Comparison of ENCODE assay signal across 3 cellular contexts in the genomic region with DNA sequence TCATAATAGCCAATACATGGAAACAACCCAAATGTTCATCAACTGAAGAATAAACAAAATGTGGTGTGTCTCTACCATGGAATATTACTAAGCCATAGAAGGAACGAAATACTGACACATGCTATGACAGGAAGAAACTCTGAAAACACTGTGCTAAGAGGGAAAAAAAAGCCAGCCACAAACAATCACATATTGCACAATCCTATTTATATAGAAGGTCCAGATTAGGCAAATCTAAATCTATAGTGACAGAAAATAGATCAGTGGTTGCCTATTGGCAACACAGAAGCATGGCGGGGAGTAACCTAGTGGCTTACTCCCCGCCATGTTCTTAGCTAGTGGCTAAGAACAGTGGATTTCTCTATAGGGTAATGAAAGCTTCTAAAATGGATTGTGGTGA.
A peak's percentile ranks its signal among the peaks of the same experiment; 100 is the strongest.
TF ChIP-seq lines count a peak whose summit lies in the region.

No MANE protein-coding gene starts in this region.

TF ChIP-seq in HepG2, 621 proteins besides CTCF, POLR2A, EP300 and RAD21:
- TF ChIP-seq SP5 (CRISPR knock-in tag; IDR thresholded peaks at IDR 0.05; ENCODE audit: borderline replicate concordance, low read depth) (no peak), ZFP82 (CRISPR knock-in tag; IDR thresholded peaks at IDR 0.05; ENCODE audit: borderline replicate concordance) (no peak), CEBPB (IDR thresholded peaks at IDR 0.05; ENCODE audit: borderline replicate concordance, low read depth, low read length) (peak; percentile 65)

TF ChIP-seq in IMR-90, 13 proteins besides CTCF, POLR2A, EP300 and RAD21:
- peak; percentile 72 for TF ChIP-seq CEBPB (IDR thresholded peaks at IDR 0.05; ENCODE audit: low read depth, low read length)
- no peak for TF ChIP-seq MAZ (IDR thresholded peaks at IDR 0.05; ENCODE audit: borderline replicate concordance, low read depth, low read length)
TF ChIP-seq in IMR-90: peak in this region for 1.

TF ChIP-seq in K562, 482 proteins besides CTCF, POLR2A, EP300 and RAD21:
- TF ChIP-seq CEBPB (tag; IDR thresholded peaks at IDR 0.05) (peak; percentile 69), CEBPG (CRISPR knock-in tag; IDR thresholded peaks at IDR 0.05) (no peak), CEBPG (tag; conservative IDR thresholded peaks at IDR 0.05 in 1 of 2, IDR thresholded peaks at IDR 0.05 in 1 of 2) (peak; percentile 39 to 81), GABPB2 (CRISPR knock-in tag; conservative IDR thresholded peaks at IDR 0.05) (no peak)
